Comparison of ENCODE assay signal across 1 cellular context in the genomic region with DNA sequence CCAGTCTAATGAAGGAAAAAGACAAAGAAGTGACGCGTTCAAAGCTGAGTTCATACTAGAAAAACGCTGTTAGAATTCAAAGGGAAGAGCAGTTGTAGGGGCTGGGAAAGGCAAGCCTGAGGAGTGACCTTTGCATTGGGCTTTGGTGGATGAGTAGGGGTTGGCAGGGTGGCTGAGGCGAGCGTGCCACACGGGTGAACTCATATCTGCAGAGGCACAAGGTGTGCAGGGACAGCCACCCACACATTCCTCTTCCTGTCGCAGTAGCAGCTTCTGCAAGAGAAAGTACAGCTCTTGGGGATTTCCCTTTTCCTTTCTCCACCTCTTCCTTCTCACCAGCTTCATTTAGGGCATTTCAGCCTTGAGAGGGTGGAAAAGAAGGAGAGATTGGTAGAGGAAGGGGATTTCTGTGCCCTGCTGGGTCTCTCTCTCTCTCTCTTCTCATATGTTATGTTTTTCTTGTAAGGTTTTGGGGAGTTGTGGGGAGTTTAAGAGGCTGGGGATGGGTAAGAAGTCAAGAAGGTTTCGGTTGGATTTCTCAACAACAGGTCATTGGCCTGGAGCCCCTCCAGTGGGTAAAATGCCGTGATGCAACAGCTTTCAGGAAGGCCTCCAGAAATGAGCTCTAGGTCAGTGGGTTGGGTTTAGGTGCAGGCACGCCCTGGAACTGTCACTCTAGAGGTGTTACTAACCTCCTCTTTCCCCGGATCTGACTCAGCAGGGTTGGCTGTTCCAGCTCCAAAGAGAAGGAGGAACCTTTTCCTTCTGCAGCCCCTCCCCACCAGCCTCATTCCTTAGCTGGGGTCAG.
TF ChIP-seq lines count a peak whose summit lies in the region.

No MANE protein-coding gene starts in this region.

TF ChIP-seq in A549, 52 proteins besides CTCF, POLR2A, EP300 and RAD21 (continued from another document):
- TF ChIP-seq NFE2L2 (conservative IDR thresholded peaks at IDR 0.05; ENCODE audit: low read length) (no peak), CHD4 (IDR thresholded peaks at IDR 0.05; ENCODE audit: borderline replicate concordance) (no peak), NR3C1 (IDR thresholded peaks at IDR 0.05) (no peak), KDM1A (IDR thresholded peaks at IDR 0.05; ENCODE audit: low read depth) (no peak), RFX5 (IDR thresholded peaks at IDR 0.05) (no peak), ZNF302 (CRISPR knock-in tag; IDR thresholded peaks at IDR 0.05) (no peak), CBX2 (IDR thresholded peaks at IDR 0.05; ENCODE audit: borderline replicate concordance, low read depth) (no peak), HOXA7 (CRISPR knock-in tag; IDR thresholded peaks at IDR 0.05) (no peak), KDM5A (IDR thresholded peaks at IDR 0.05) (no peak), CBX8 (IDR thresholded peaks at IDR 0.05) (no peak), FOSL2 (IDR thresholded peaks at IDR 0.05) (no peak), FOSL2 (CRISPR knock-in tag; IDR thresholded peaks at IDR 0.05) (peak; percentile 68), EHMT2 (IDR thresholded peaks at IDR 0.05; ENCODE audit: low read depth) (no peak), ESRRA (IDR thresholded peaks at IDR 0.05; ENCODE audit: borderline replicate concordance, low read length) (no peak), HOXB13 (CRISPR knock-in tag; IDR thresholded peaks at IDR 0.05; ENCODE audit: low read depth) (no peak), BCL3 (IDR thresholded peaks at IDR 0.05) (peak; percentile 81; the same call in 2 of the 3 replicates), GATA3 (IDR thresholded peaks at IDR 0.05; ENCODE audit: borderline replicate concordance) (no peak), RARB (CRISPR knock-in tag; IDR thresholded peaks at IDR 0.05) (0 out of 2 replicates have a peak, but pooled peaks have one; percentile 16), CEBPB (IDR thresholded peaks at IDR 0.05) (peak; percentile 94 to 97), HOXB5 (CRISPR knock-in tag; IDR thresholded peaks at IDR 0.05) (no peak), ZSCAN20 (CRISPR knock-in tag; IDR thresholded peaks at IDR 0.05) (no peak), RNF2 (IDR thresholded peaks at IDR 0.05; ENCODE audit: borderline replicate concordance, low read depth) (no peak), BHLHE40 (IDR thresholded peaks at IDR 0.05; ENCODE audit: low read depth, low read length) (0 out of 2 replicates have a peak, but pooled peaks have one; percentile 26), HDAC2 (IDR thresholded peaks at IDR 0.05) (no peak), RCOR1 (IDR thresholded peaks at IDR 0.05; ENCODE audit: low read depth, low read length) (no peak)
- TF ChIP-seq, protein P1, sequence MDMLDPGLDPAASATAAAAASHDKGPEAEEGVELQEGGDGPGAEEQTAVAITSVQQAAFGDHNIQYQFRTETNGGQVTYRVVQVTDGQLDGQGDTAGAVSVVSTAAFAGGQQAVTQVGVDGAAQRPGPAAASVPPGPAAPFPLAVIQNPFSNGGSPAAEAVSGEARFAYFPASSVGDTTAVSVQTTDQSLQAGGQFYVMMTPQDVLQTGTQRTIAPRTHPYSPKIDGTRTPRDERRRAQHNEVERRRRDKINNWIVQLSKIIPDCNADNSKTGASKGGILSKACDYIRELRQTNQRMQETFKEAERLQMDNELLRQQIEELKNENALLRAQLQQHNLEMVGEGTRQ (IDR thresholded peaks at IDR 0.05), result no peak
- TF ChIP-seq, protein P2, sequence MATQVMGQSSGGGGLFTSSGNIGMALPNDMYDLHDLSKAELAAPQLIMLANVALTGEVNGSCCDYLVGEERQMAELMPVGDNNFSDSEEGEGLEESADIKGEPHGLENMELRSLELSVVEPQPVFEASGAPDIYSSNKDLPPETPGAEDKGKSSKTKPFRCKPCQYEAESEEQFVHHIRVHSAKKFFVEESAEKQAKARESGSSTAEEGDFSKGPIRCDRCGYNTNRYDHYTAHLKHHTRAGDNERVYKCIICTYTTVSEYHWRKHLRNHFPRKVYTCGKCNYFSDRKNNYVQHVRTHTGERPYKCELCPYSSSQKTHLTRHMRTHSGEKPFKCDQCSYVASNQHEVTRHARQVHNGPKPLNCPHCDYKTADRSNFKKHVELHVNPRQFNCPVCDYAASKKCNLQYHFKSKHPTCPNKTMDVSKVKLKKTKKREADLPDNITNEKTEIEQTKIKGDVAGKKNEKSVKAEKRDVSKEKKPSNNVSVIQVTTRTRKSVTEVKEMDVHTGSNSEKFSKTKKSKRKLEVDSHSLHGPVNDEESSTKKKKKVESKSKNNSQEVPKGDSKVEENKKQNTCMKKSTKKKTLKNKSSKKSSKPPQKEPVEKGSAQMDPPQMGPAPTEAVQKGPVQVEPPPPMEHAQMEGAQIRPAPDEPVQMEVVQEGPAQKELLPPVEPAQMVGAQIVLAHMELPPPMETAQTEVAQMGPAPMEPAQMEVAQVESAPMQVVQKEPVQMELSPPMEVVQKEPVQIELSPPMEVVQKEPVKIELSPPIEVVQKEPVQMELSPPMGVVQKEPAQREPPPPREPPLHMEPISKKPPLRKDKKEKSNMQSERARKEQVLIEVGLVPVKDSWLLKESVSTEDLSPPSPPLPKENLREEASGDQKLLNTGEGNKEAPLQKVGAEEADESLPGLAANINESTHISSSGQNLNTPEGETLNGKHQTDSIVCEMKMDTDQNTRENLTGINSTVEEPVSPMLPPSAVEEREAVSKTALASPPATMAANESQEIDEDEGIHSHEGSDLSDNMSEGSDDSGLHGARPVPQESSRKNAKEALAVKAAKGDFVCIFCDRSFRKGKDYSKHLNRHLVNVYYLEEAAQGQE (IDR thresholded peaks at IDR 0.05), result no peak
